Comparison of ENCODE assay signal across 28 cellular contexts in the genomic region with DNA sequence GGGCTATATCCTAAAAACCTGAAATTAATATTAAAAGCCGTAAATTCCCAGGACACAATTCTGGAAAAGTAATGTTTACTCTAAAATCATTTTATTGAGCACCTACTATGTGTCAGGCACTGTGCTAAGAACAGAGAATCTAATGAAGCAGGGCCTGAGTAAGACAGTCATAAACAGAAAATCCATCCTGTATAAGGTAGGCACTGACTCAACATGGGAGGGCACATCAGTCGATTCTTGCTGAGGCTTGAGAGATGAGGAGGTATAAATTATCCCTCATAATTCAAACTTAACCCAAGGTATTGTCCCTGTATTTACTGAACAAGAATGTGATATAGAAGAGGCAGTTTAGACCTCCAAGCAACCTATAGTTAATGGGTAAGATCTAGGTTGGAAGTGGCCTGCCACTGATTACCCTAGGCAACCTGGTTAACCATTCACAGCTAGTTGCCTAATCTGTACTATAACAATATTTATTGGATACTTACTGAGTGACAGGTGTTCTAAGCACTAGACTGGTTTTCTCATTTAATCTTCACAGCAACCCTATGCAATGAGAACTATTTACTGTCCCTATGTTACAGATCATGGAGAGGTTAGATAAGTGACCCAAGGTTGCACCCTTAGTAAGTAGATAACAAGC.
DNase-seq lines count a peak whose midpoint lies in the region; ATAC-seq lines count a peak whose summit lies in the region.
"Had no signal": no experiment of that assay in that cellular context is flagged by ENCODE, and none has a peak within 500 bp of the region (broad histone marks: within the 10 kb centered on the region; RNA-seq: fewer than 3 reads in every experiment).

No MANE protein-coding gene starts in this region.

- DNase-seq in glomerular visceral epithelial cell (ENCODE audit: extremely low spot score), result no peak
- no peak for DNase-seq in ureter (ENCODE audit: low spot score)
- no peak for DNase-seq in dermis blood vessel endothelial cell
- DNase-seq: activated CD4-positive, alpha-beta T cell treated with anti-CD3 and anti-CD28 coated beads, Interleukin-2, amount 50 U/mL, for 1 hour; activated gamma-delta T cell treated with Interleukin-2 at 50 U/mL for 16 hours; activated naive CD8-positive, alpha-beta T cell treated with anti-CD3 and anti-CD28 coated beads, Interleukin-2, amount 50 U/mL, for 24 hours; activated T-cell treated with anti-CD3 and anti-CD28 coated beads, Interleukin-2, amount 50 U/mL, for 4 hours; central memory CD4-positive, alpha-beta T cell; EL; GM23248; HFFc6; NCI-H1092 treated with DMSO at 0.1 percent for 48 hours; NCI-H187 treated with DMSO at 0.1 percent for 48 hours; NCI-H526 treated with DMSO at 0.1 percent for 48 hours; nephron progenitor cell; ovary; right lobe of liver; SHP77; stimulated activated CD4-positive, alpha-beta T cell treated with anti-CD3 and anti-CD28 coated beads, Interleukin-12 subunit alpha, Interleukin-12 subunit beta, amount 100 ng/mL, for 4 hours; stimulated activated CD4-positive, alpha-beta T cell treated with anti-CD3 and anti-CD28 coated beads, Interleukin-4, amount 100 ng/mL, for 24 hours; upper lobe of left lung had no signal

- peak; percentile 80 for ATAC-seq in GM18873 (IDR thresholded peaks at IDR 0.05; ENCODE audit: low FRiP score, unreplicated experiment)
- ATAC-seq in HG02981 (IDR thresholded peaks at IDR 0.05; ENCODE audit: unreplicated experiment), result peak; percentile 77
- ATAC-seq in esophagus mucosa, result peak; percentile 11
- no peak for ATAC-seq in HG02623 (IDR thresholded peaks at IDR 0.05; ENCODE audit: unreplicated experiment)
- ATAC-seq: activated naive CD8-positive, alpha-beta T cell treated with anti-CD3 and anti-CD28 coated beads, Interleukin-2, amount 50 U/mL, for 24 hours; activated T-cell treated with anti-CD3 and anti-CD28 coated beads, Interleukin-2, amount 50 U/mL, for 4 hours; Panc1; stimulated activated memory B cell treated with anti-CD40 and anti-IgM and Interleukin-4, amounts not matched to agents 10 μg/mL and 1 μg/mL and 100 μg/mL, for 72 hours; WTC11 had no signal
